Comparison of ENCODE assay signal across 8 cellular contexts in genomic region chr18:31657823-31658669, GRCh38. TPM values are rescaled to one million over a fixed set of nuclear protein-coding genes. Genes with fewer than 3 reads are reported as not detected.
DNase-seq lines count a peak whose midpoint lies in the region; ATAC-seq and TF ChIP-seq lines count a peak whose summit lies in the region.

No MANE protein-coding gene starts in this region.

- no TSS peak for BruUV-seq in mammary epithelial cell (replicated peaks; lab: Mats Ljungman, UMichigan)

- H4K20me1 ChIP-seq in KMS-11 (ENCODE audit: insufficient read depth) (no peaks in the 10 kb centered on the region), mammary epithelial cell (ENCODE audit: insufficient read depth, low read length) (no peaks in the 10 kb centered on the region)

- intact Hi-C loops in thyroid gland (cut with DNase I) (no loop called here), mammary epithelial cell (cut with micrococcal nuclease) (no loop called here)

- peaks cover 23 to 36% of the 10 kb centered on the region in 2 donors for H3K4me1 Mint-ChIP-seq in stimulated activated naive B cell treated with anti-CD40 and anti-IgM and Interleukin-4, amounts not matched to agents 10 μg/mL and 1 μg/mL and 100 μg/mL, for 72 hours

- H3K27ac Mint-ChIP-seq in stimulated activated naive B cell treated with anti-CD40 and anti-IgM and Interleukin-4, amounts not matched to agents 10 μg/mL and 1 μg/mL and 100 μg/mL, for 72 hours: peak overlapping the region; percentile 89

- no peaks in the 10 kb centered on the region for H3K79me2 ChIP-seq in KMS-11 (ENCODE audit: insufficient read depth, low read depth)
- no peaks in the 10 kb centered on the region for H3K79me2 ChIP-seq in mammary epithelial cell (ENCODE audit: insufficient read depth, low read length)

- TF ChIP-seq CTCF in KMS-11 (conservative IDR thresholded peaks at IDR 0.05; ENCODE audit: low read depth, low read length) (no peak), thyroid gland (IDR thresholded peaks at IDR 0.05) (no peak), mammary epithelial cell (conservative IDR thresholded peaks at IDR 0.05 in 1 of 2, IDR thresholded peaks at IDR 0.05 in 1 of 2; ENCODE audit: extremely low read depth in 1 of 2, insufficient read depth in 1 of 2, low read depth in 1 of 2, low read length in 2 of 2) (no peak)

- H2AFZ ChIP-seq in KMS-11 (ENCODE audit: low read depth): peak overlapping the region; percentile 68
- H2AFZ ChIP-seq in mammary epithelial cell (ENCODE audit: low read depth, low read length): no peak overlapping the region

- dilution Hi-C loops in mammary epithelial cell (cut with HindIII; ENCODE audit: low sequenced_read_pairs): no loop called here

- peaks cover 2 to 5% of the 10 kb centered on the region in 2 donors for H3K36me3 Mint-ChIP-seq in stimulated activated naive B cell treated with anti-CD40 and anti-IgM and Interleukin-4, amounts not matched to agents 10 μg/mL and 1 μg/mL and 100 μg/mL, for 72 hours

- peaks cover 0 to 2% of the 10 kb centered on the region in 2 donors for H3K27me3 Mint-ChIP-seq in stimulated activated naive B cell treated with anti-CD40 and anti-IgM and Interleukin-4, amounts not matched to agents 10 μg/mL and 1 μg/mL and 100 μg/mL, for 72 hours

- H3K36me3 ChIP-seq in KMS-11 (ENCODE audit: insufficient read depth): no peaks in the 10 kb centered on the region
- H3K36me3 ChIP-seq in thyroid gland: no peaks in the 10 kb centered on the region
- H3K36me3 ChIP-seq in mammary epithelial cell (ENCODE audit: insufficient read depth, low read length): peaks cover 2% of the 10 kb centered on the region

- in situ Hi-C loops in mammary epithelial cell (cut with MboI; ENCODE audit: low sequenced_read_pairs in 2 of 2): no loop called here

- CTCF ChIA-PET in mammary epithelial cell (lab: Charles Lee; ENCODE audit: low non-redundant PET): no interaction called here

- ATAC-seq in GM18502 (IDR thresholded peaks at IDR 0.05; ENCODE audit: poor library complexity, unreplicated experiment) (peak; percentile 83), GM21529 (IDR thresholded peaks at IDR 0.05; ENCODE audit: unreplicated experiment) (peak; percentile 75)
- ATAC-seq in stimulated activated naive B cell treated with anti-CD40 and anti-IgM and Interleukin-4, amounts not matched to agents 10 μg/mL and 1 μg/mL and 100 μg/mL, for 72 hours (replicated peaks): peak; percentile 86 to 87

- H3K4me3 ChIP-seq in KMS-11 (IDR thresholded peaks at IDR 0.05; ENCODE audit: insufficient read depth, low read depth, low read length): no peak overlapping the region
- no peak overlapping the region for H3K4me3 ChIP-seq in thyroid gland (replicated peaks in 1 of 3)
- no peak overlapping the region for H3K4me3 ChIP-seq in mammary epithelial cell (replicated peaks in 1 of 3; ENCODE audit: insufficient read depth in 1 of 3, low read depth in 2 of 3, low read length in 3 of 3)

- H3K27ac ChIP-seq in KMS-11 (peak overlapping the region; percentile 78), thyroid gland (no peak overlapping the region), mammary epithelial cell (ENCODE audit: insufficient read depth, low read depth, low read length) (no peak overlapping the region)

- H3K4me2 ChIP-seq in KMS-11: peak overlapping the region; percentile 81
- no peak overlapping the region for H3K4me2 ChIP-seq in mammary epithelial cell (ENCODE audit: insufficient read depth, low read depth, low read length)

- H3K9me3 ChIP-seq in thyroid gland (no peaks in the 10 kb centered on the region), mammary epithelial cell (replicated peaks; ENCODE audit: insufficient read depth, low read length) (no peaks in the 10 kb centered on the region)

- H3K9me3 Mint-ChIP-seq in stimulated activated naive B cell treated with anti-CD40 and anti-IgM and Interleukin-4, amounts not matched to agents 10 μg/mL and 1 μg/mL and 100 μg/mL, for 72 hours: no peaks in the 10 kb centered on the region

- H3K27me3 ChIP-seq in KMS-11 (ENCODE audit: insufficient read depth, low read depth): no peaks in the 10 kb centered on the region
- no peaks in the 10 kb centered on the region for H3K27me3 ChIP-seq in thyroid gland
- no peaks in the 10 kb centered on the region for H3K27me3 ChIP-seq in mammary epithelial cell (ENCODE audit: insufficient read depth, low read length)

- H3K9ac ChIP-seq in KMS-11 (peak overlapping the region; percentile 56), mammary epithelial cell (ENCODE audit: insufficient read depth, low read length) (no peak overlapping the region)

- peak; percentile 16 for DNase-seq in activated naive CD4-positive, alpha-beta T cell treated with anti-CD3 and anti-CD28 coated beads, Interleukin-2, amount 50 U/mL, for 16 hours
- DNase-seq in stimulated activated naive B cell treated with anti-CD40 and anti-IgM and Interleukin-4, amounts not matched to agents 10 μg/mL and 1 μg/mL and 100 μg/mL, for 72 hours: peak; percentile 83
- DNase-seq in thyroid gland (no peak), HuH-7.5 (ENCODE audit: low spot score) (no peak), mammary epithelial cell (no peak)

- H3K4me1 ChIP-seq in KMS-11 (ENCODE audit: low read depth, poor library complexity, severe bottlenecking): peaks cover 43% of the 10 kb centered on the region
- no peaks in the 10 kb centered on the region for H3K4me1 ChIP-seq in thyroid gland
- no peaks in the 10 kb centered on the region for H3K4me1 ChIP-seq in mammary epithelial cell (ENCODE audit: insufficient read depth, low read length)

- peak overlapping the region; percentile 60 to 73 for H3K4me3 Mint-ChIP-seq in stimulated activated naive B cell treated with anti-CD40 and anti-IgM and Interleukin-4, amounts not matched to agents 10 μg/mL and 1 μg/mL and 100 μg/mL, for 72 hours

- TF ChIP-seq POLR2A in thyroid gland (IDR thresholded peaks at IDR 0.05): no peak

- WGBS in thyroid gland, 2 donors: 82 to 85% methylated on average over 12 of the region's 12 CpGs
- 86% methylated on average over 12 of the region's 12 CpGs for WGBS in mammary epithelial cell (ENCODE audit: low coverage, missing lambda C conversion rate)

RNA-seq across cellular contexts. Expression of gene B4GALT6, which starts 26.3 kb away (rescaled TPM):
- total RNA-seq in thyroid gland (1 to 10 TPM; 1.3 to 2.6 (median 2.5) TPM), mammary epithelial cell (10 to 100 TPM in 1 of 2 donors, 1 to 10 TPM in 1; 7.2 to 17.1 TPM)
- polyA plus RNA-seq in mammary epithelial cell: 6.1 TPM
- 31.4 TPM for polyA minus RNA-seq in mammary epithelial cell

Comparison
In these comparisons a context has a peak if more than half of its experiments do, and no peak if none do; other contexts are left out.
1. DNase-seq: peak in activated naive CD4-positive, alpha-beta T cell treated with anti-CD3 and anti-CD28 coated beads, Interleukin-2, amount 50 U/mL, for 16 hours (single experiment) and stimulated activated naive B cell treated with anti-CD40 and anti-IgM and Interleukin-4, amounts not matched to agents 10 μg/mL and 1 μg/mL and 100 μg/mL, for 72 hours (single experiment); none in thyroid gland (0 of 2), HuH-7.5 (single experiment) and mammary epithelial cell (single experiment).
2. Peak in every context shown above with its lines, with median percentiles within 50 percentile points of each other: ATAC-seq.